In genomic region chr15:99408236-99409096, GRCh38 we compare ENCODE assay signal across 10 cellular contexts.
DNase-seq lines count a peak whose midpoint lies in the region; ATAC-seq and TF ChIP-seq lines count a peak whose summit lies in the region.
"Had no signal": no experiment of that assay in that cellular context is flagged by ENCODE, and none has a peak within 500 bp of the region (broad histone marks: within the 10 kb centered on the region; RNA-seq: fewer than 3 reads in every experiment).

No MANE protein-coding gene starts in this region.

- no peaks in the 10 kb centered on the region for H3K27me3 ChIP-seq in skeletal muscle tissue (ENCODE audit: control insufficient read depth in 3 of 3, insufficient read depth in 3 of 3, low read length in 3 of 3)

- TF ChIP-seq CTCF in WTC11 (IDR thresholded peaks at IDR 0.05) = no peak

- H3K9me3 ChIP-seq in skeletal muscle tissue (ENCODE audit: control insufficient read depth in 3 of 3, low read length in 3 of 3) = no peaks in the 10 kb centered on the region

- ATAC-seq in WTC11 (peak; percentile 7; the same call in 1 of the 2 replicates), left ventricle myocardium superior (peak; percentile 65), HG03196 (IDR thresholded peaks at IDR 0.05; ENCODE audit: unreplicated experiment) (no peak), esophagus mucosa (no peak)
- ATAC-seq in stimulated activated naive B cell treated with anti-CD40 and anti-IgM and Interleukin-4, amounts not matched to agents 10 μg/mL and 1 μg/mL and 100 μg/mL, for 72 hours (replicated peaks) = no peak
- ATAC-seq: natural killer cell had no signal

- H3K4me3 ChIP-seq in skeletal muscle tissue (ENCODE audit: low read length in 3 of 3) = peak overlapping the region; percentile 14 to 41 (median 14)

- no peak overlapping the region for H3K27ac Mint-ChIP-seq in WTC11
- H3K27ac Mint-ChIP-seq in stimulated activated naive B cell treated with anti-CD40 and anti-IgM and Interleukin-4, amounts not matched to agents 10 μg/mL and 1 μg/mL and 100 μg/mL, for 72 hours = no peak overlapping the region
- H3K27ac Mint-ChIP-seq: dendritic cell treated with granulocyte-macrophage colony-stimulating factor and Interleukin-4, amounts not matched to agents 40 ng/mL and 50 ng/mL, for 4 days; natural killer cell had no signal

- no peaks in the 10 kb centered on the region for H3K36me3 ChIP-seq in skeletal muscle tissue (ENCODE audit: control insufficient read depth in 3 of 3, insufficient read depth in 3 of 3, low read length in 3 of 3)

- no peak overlapping the region for H3K4me3 Mint-ChIP-seq in WTC11
- H3K4me3 Mint-ChIP-seq in stimulated activated naive B cell treated with anti-CD40 and anti-IgM and Interleukin-4, amounts not matched to agents 10 μg/mL and 1 μg/mL and 100 μg/mL, for 72 hours = no peak overlapping the region
- H3K4me3 Mint-ChIP-seq: dendritic cell treated with granulocyte-macrophage colony-stimulating factor and Interleukin-4, amounts not matched to agents 40 ng/mL and 50 ng/mL, for 4 days; natural killer cell had no signal

- POLR2A ChIA-PET in WTC11 (lab: Charles Lee) = no interaction called here

- DNase-seq in EH (ENCODE audit: low read depth) = peak; percentile 91
- no peak for DNase-seq in WTC11 (ENCODE audit: low spot score)
- DNase-seq in left ventricle myocardium superior = peak; percentile 55
- DNase-seq in stimulated activated naive B cell treated with anti-CD40 and anti-IgM and Interleukin-4, amounts not matched to agents 10 μg/mL and 1 μg/mL and 100 μg/mL, for 72 hours = no peak
- no peak for DNase-seq in HPDE6-E6E7 (ENCODE audit: extremely low spot score)
- DNase-seq: natural killer cell had no signal

- intact Hi-C loops in left ventricle myocardium superior (cut with micrococcal nuclease) = no loop called here

- peaks cover 17 to 22% (median 22%) of the 10 kb centered on the region in 3 donors for H3K4me1 ChIP-seq in skeletal muscle tissue (ENCODE audit: control insufficient read depth in 3 of 3, insufficient read depth in 3 of 3, low read length in 3 of 3)

- no peaks in the 10 kb centered on the region for H3K9me3 Mint-ChIP-seq in WTC11
- H3K9me3 Mint-ChIP-seq in stimulated activated naive B cell treated with anti-CD40 and anti-IgM and Interleukin-4, amounts not matched to agents 10 μg/mL and 1 μg/mL and 100 μg/mL, for 72 hours = no peaks in the 10 kb centered on the region
- H3K9me3 Mint-ChIP-seq: dendritic cell treated with granulocyte-macrophage colony-stimulating factor and Interleukin-4, amounts not matched to agents 40 ng/mL and 50 ng/mL, for 4 days; natural killer cell had no signal

- peaks cover 5% of the 10 kb centered on the region; the same call in 1 of the 2 replicates for H3K4me1 Mint-ChIP-seq in WTC11
- peaks cover 8 to 21% of the 10 kb centered on the region in 2 donors for H3K4me1 Mint-ChIP-seq in stimulated activated naive B cell treated with anti-CD40 and anti-IgM and Interleukin-4, amounts not matched to agents 10 μg/mL and 1 μg/mL and 100 μg/mL, for 72 hours
- H3K4me1 Mint-ChIP-seq: natural killer cell had no signal

- H3K27ac ChIP-seq in skeletal muscle tissue (ENCODE audit: low read depth, low read length) = no peak overlapping the region

- H3K36me3 Mint-ChIP-seq in WTC11 = no peaks in the 10 kb centered on the region
- no peaks in the 10 kb centered on the region for H3K36me3 Mint-ChIP-seq in stimulated activated naive B cell treated with anti-CD40 and anti-IgM and Interleukin-4, amounts not matched to agents 10 μg/mL and 1 μg/mL and 100 μg/mL, for 72 hours
- H3K36me3 Mint-ChIP-seq: natural killer cell had no signal

- CTCF ChIA-PET in WTC11 (lab: Charles Lee) = interaction anchor here (0.5 to 1.9 kb wide), 23 partner anchors 13 to 346 kb away, joined by 3 to 44 read pairs (median 4); partner anchors contain the start of genes LYSMD4 and MEF2A

- peak overlapping the region; percentile 7 to 66 (median 51) for H3K9ac ChIP-seq in skeletal muscle tissue (ENCODE audit: low read depth in 1 of 3, low read length in 3 of 3)

- H3K27me3 Mint-ChIP-seq in WTC11 (ENCODE audit: low read depth) = no peaks in the 10 kb centered on the region
- H3K27me3 Mint-ChIP-seq in stimulated activated naive B cell treated with anti-CD40 and anti-IgM and Interleukin-4, amounts not matched to agents 10 μg/mL and 1 μg/mL and 100 μg/mL, for 72 hours = no peaks in the 10 kb centered on the region

TF ChIP-seq in WTC11, 78 proteins besides CTCF, POLR2A, EP300 and RAD21 (continues in another document):
- TF ChIP-seq ETV6 (CRISPR knock-in tag; IDR thresholded peaks at IDR 0.05) (no peak), JAZF1 (CRISPR knock-in tag; IDR thresholded peaks at IDR 0.05) (no peak), GRHL2 (CRISPR knock-in tag; IDR thresholded peaks at IDR 0.05; ENCODE audit: insufficient replicate concordance, severe bottlenecking) (no peak), SMAD4 (CRISPR knock-in tag; IDR thresholded peaks at IDR 0.05) (no peak), TCF7 (CRISPR knock-in tag; IDR thresholded peaks at IDR 0.05; ENCODE audit: low read depth) (no peak), ZBTB21 (CRISPR knock-in tag; IDR thresholded peaks at IDR 0.05; ENCODE audit: borderline replicate concordance) (no peak), ATF6 (CRISPR knock-in tag; IDR thresholded peaks at IDR 0.05) (no peak), ZNF281 (CRISPR knock-in tag; IDR thresholded peaks at IDR 0.05) (no peak), E2F4 (CRISPR knock-in tag; IDR thresholded peaks at IDR 0.05; ENCODE audit: borderline replicate concordance, low read depth) (no peak), SOX15 (CRISPR knock-in tag; IDR thresholded peaks at IDR 0.05) (no peak), USF2 (CRISPR knock-in tag; IDR thresholded peaks at IDR 0.05) (no peak), MAX (CRISPR knock-in tag; IDR thresholded peaks at IDR 0.05) (no peak), GABPB1 (CRISPR knock-in tag; IDR thresholded peaks at IDR 0.05) (no peak)

Comparison
In these comparisons a context has a peak if more than half of its experiments do, and no peak if none do; other contexts are left out.
1. DNase-seq: peak in EH (single experiment) and left ventricle myocardium superior (single experiment); none in WTC11 (single experiment), stimulated activated naive B cell treated with anti-CD40 and anti-IgM and Interleukin-4, amounts not matched to agents 10 μg/mL and 1 μg/mL and 100 μg/mL, for 72 hours (single experiment) and HPDE6-E6E7 (single experiment).
2. ATAC-seq: peak in WTC11 (single experiment) and left ventricle myocardium superior (single experiment); none in stimulated activated naive B cell treated with anti-CD40 and anti-IgM and Interleukin-4, amounts not matched to agents 10 μg/mL and 1 μg/mL and 100 μg/mL, for 72 hours (0 of 2), HG03196 (single experiment) and esophagus mucosa (single experiment).